Comparison of ENCODE assay signal across 1 cellular context in genomic region chr1:228003461-228004330, GRCh38.
TF ChIP-seq lines count a peak whose summit lies in the region.

No MANE protein-coding gene starts in this region.

TF ChIP-seq in K562, 482 proteins besides CTCF, POLR2A, EP300 and RAD21:
- TF ChIP-seq, protein P1, sequence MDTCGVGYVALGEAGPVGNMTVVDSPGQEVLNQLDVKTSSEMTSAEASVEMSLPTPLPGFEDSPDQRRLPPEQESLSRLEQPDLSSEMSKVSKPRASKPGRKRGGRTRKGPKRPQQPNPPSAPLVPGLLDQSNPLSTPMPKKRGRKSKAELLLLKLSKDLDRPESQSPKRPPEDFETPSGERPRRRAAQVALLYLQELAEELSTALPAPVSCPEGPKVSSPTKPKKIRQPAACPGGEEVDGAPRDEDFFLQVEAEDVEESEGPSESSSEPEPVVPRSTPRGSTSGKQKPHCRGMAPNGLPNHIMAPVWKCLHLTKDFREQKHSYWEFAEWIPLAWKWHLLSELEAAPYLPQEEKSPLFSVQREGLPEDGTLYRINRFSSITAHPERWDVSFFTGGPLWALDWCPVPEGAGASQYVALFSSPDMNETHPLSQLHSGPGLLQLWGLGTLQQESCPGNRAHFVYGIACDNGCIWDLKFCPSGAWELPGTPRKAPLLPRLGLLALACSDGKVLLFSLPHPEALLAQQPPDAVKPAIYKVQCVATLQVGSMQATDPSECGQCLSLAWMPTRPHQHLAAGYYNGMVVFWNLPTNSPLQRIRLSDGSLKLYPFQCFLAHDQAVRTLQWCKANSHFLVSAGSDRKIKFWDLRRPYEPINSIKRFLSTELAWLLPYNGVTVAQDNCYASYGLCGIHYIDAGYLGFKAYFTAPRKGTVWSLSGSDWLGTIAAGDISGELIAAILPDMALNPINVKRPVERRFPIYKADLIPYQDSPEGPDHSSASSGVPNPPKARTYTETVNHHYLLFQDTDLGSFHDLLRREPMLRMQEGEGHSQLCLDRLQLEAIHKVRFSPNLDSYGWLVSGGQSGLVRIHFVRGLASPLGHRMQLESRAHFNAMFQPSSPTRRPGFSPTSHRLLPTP (IDR thresholded peaks at IDR 0.05; ENCODE audit: borderline replicate concordance, extremely low read depth, insufficient read length): no peak
- TF ChIP-seq STAG1 (CRISPR knock-in tag; IDR thresholded peaks at IDR 0.05; ENCODE audit: borderline replicate concordance): 0 out of 2 replicates have a peak, but pooled peaks have one; percentile 25
